ENCODE assay signal across 8 cellular contexts in the genomic region with DNA sequence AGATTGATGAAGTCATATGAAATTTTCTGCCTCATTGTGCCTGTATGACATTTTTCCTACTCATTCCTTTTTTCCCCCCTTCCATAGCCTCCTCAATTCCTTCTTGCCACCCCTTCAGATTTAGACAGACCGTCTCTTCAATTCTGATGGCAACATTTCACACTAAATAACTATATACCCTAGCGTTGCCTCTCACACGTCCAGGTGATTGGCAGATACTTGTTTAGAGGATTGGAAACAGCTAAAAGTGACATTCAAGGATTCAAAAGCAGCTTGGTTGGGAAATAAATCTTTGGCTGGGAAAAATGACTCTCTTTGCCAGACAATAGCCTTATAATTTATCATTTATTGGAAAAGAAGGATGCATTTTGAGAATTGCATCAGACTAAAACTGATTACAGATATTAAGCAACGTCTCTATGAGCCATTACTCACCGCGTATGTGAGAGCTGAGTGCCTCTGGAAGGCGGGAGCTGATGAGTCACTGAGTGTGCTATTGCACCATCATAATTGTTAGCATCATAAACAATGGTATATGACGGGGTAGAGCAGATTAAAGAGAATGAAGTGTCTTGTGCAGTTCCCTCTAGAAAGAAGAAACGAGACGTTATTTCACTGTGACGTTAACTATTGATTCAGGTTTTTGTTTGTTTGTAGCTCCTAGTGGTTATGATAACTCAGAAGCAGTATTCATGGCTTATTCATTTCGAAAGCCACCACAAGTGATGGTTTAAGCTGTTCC.
DNase-seq lines count a peak whose midpoint lies in the region; ATAC-seq and TF ChIP-seq lines count a peak whose summit lies in the region.

No MANE protein-coding gene starts in this region.

- no peaks in the 10 kb centered on the region for H4K20me1 ChIP-seq in neural cell (ENCODE audit: insufficient read depth)

- H3K4me3 Mint-ChIP-seq in naive thymus-derived CD8-positive, alpha-beta T cell = no peak overlapping the region

- H3K36me3 ChIP-seq in neural cell (ENCODE audit: insufficient read depth, low read length) = no peaks in the 10 kb centered on the region

- peak overlapping the region; percentile 15 for H3K27ac ChIP-seq in neural cell (ENCODE audit: low read length)

- no peak for ATAC-seq in HG03520 (IDR thresholded peaks at IDR 0.05; ENCODE audit: unreplicated experiment)
- ATAC-seq in naive thymus-derived CD8-positive, alpha-beta T cell = no peak

- H3K9me3 Mint-ChIP-seq in naive thymus-derived CD8-positive, alpha-beta T cell = no peaks in the 10 kb centered on the region

- no peak overlapping the region for H3K27ac Mint-ChIP-seq in naive thymus-derived CD8-positive, alpha-beta T cell

- no peak overlapping the region for H2AFZ ChIP-seq in neural cell (ENCODE audit: low read depth, low read length)

- H3K4me1 Mint-ChIP-seq in naive thymus-derived CD8-positive, alpha-beta T cell = no peaks in the 10 kb centered on the region

- H3K9me2 ChIP-seq in neural cell (ENCODE audit: insufficient read depth, low read length) = no peaks in the 10 kb centered on the region

- TF ChIP-seq RAD21 in neural cell (conservative IDR thresholded peaks at IDR 0.05) = no peak

- no peaks in the 10 kb centered on the region for H3K79me2 ChIP-seq in neural cell (replicated peaks; ENCODE audit: insufficient read depth, low read length)

- peaks cover 9 to 23% (median 14%) of the 10 kb centered on the region in 5 donors for H3K27me3 Mint-ChIP-seq in naive thymus-derived CD8-positive, alpha-beta T cell

- H3K9me3 ChIP-seq in neural cell (ENCODE audit: low read length) = no peaks in the 10 kb centered on the region

- no peak overlapping the region for H3K4me2 ChIP-seq in neural cell (ENCODE audit: low read length)

- no peak for TF ChIP-seq CTCF in neural cell (IDR thresholded peaks at IDR 0.05; ENCODE audit: poor library complexity, severe bottlenecking)

- TF ChIP-seq EP300 in neural cell (conservative IDR thresholded peaks at IDR 0.05; ENCODE audit: poor library complexity, severe bottlenecking) = peak; percentile 76

- H3K36me3 Mint-ChIP-seq in naive thymus-derived CD8-positive, alpha-beta T cell = no peaks in the 10 kb centered on the region

- no peak overlapping the region for H3K4me3 ChIP-seq in neural cell (ENCODE audit: low read length)

- H3F3A ChIP-seq in neural cell (ENCODE audit: insufficient read depth, low read length, poor library complexity, severe bottlenecking) = no peaks in the 10 kb centered on the region

- H3K27me3 ChIP-seq in neural cell (ENCODE audit: insufficient read depth, low read depth, low read length) = no peaks in the 10 kb centered on the region

- POLR2A ChIA-PET in naive thymus-derived CD8-positive, alpha-beta T cell (lab: Charles Lee) = no interaction called here

- DNase-seq in EL = peak; percentile 95
- peak; percentile 99 for DNase-seq in MV-4-11 (lab: John Stamatoyannopoulos, UW)
- peak; percentile 91 for DNase-seq in amniotic stem cell (lab: John Stamatoyannopoulos, UW)
- no peak for DNase-seq in DMS114 treated with DMSO at 0.1 percent for 48 hours (lab: John Stamatoyannopoulos, UW; ENCODE audit: unreplicated experiment)
- DNase-seq in naive thymus-derived CD8-positive, alpha-beta T cell = no peak
- no peak for DNase-seq in occipital lobe (lab: John Stamatoyannopoulos, UW)

- H3K9ac ChIP-seq in neural cell (ENCODE audit: low read length) = no peak overlapping the region

TF ChIP-seq in neural cell, 6 proteins besides CTCF, POLR2A, EP300 and RAD21:
- TF ChIP-seq, protein P1, sequence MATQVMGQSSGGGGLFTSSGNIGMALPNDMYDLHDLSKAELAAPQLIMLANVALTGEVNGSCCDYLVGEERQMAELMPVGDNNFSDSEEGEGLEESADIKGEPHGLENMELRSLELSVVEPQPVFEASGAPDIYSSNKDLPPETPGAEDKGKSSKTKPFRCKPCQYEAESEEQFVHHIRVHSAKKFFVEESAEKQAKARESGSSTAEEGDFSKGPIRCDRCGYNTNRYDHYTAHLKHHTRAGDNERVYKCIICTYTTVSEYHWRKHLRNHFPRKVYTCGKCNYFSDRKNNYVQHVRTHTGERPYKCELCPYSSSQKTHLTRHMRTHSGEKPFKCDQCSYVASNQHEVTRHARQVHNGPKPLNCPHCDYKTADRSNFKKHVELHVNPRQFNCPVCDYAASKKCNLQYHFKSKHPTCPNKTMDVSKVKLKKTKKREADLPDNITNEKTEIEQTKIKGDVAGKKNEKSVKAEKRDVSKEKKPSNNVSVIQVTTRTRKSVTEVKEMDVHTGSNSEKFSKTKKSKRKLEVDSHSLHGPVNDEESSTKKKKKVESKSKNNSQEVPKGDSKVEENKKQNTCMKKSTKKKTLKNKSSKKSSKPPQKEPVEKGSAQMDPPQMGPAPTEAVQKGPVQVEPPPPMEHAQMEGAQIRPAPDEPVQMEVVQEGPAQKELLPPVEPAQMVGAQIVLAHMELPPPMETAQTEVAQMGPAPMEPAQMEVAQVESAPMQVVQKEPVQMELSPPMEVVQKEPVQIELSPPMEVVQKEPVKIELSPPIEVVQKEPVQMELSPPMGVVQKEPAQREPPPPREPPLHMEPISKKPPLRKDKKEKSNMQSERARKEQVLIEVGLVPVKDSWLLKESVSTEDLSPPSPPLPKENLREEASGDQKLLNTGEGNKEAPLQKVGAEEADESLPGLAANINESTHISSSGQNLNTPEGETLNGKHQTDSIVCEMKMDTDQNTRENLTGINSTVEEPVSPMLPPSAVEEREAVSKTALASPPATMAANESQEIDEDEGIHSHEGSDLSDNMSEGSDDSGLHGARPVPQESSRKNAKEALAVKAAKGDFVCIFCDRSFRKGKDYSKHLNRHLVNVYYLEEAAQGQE (IDR thresholded peaks at IDR 0.05; ENCODE audit: borderline replicate concordance) = peak; percentile 27
- TF ChIP-seq POLR2AphosphoS5 (IDR thresholded peaks at IDR 0.05) (peak; percentile 39), SMC3 (conservative IDR thresholded peaks at IDR 0.05; ENCODE audit: poor library complexity) (no peak), TAF1 (IDR thresholded peaks at IDR 0.05; ENCODE audit: low read depth) (no peak), EZH2 (IDR thresholded peaks at IDR 0.05; ENCODE audit: borderline replicate concordance, insufficient read depth, low read length, poor library complexity, severe bottlenecking) (no peak)

Comparison
In these comparisons a context has a peak if more than half of its experiments do, and no peak if none do; other contexts are left out.
1. DNase-seq: peak in EL (single experiment), MV-4-11 (single experiment) and amniotic stem cell (single experiment); none in DMS114 treated with DMSO at 0.1 percent for 48 hours (single experiment), naive thymus-derived CD8-positive, alpha-beta T cell (0 of 10) and occipital lobe (single experiment).